In the genomic region with DNA sequence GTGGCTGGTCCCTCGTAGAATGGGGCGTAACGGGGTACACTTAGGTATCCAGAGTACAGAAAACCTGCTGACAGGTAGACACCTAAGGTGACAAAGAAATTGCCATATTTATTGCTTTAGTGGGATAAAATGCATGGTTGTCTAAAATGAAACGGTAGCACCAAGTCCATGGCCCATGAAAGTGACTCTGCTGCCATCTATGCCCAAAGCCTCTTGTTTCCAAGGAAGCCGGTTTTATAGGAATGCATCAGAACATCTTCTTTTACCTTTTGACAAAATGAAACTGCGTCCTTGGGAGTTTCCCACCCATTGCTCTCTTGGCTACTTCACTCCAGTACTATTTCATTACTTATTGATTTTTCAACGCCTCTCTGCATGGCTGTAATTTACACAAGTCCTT, we compare ENCODE assay signal across 2 cellular contexts.
TF ChIP-seq lines count a peak whose summit lies in the region.

No MANE protein-coding gene starts in this region.

TF ChIP-seq in HCT116, 20 proteins besides CTCF, POLR2A, EP300 and RAD21:
- TF ChIP-seq JUND (IDR thresholded peaks at IDR 0.05) (no peak), EZH2 (IDR thresholded peaks at IDR 0.05) (no peak), EGR1 (IDR thresholded peaks at IDR 0.05; ENCODE audit: low read depth) (no peak), FOSL1 (IDR thresholded peaks at IDR 0.05; ENCODE audit: low read depth) (no peak), SRF (IDR thresholded peaks at IDR 0.05; ENCODE audit: low read depth) (no peak), EZH2phosphoT487 (IDR thresholded peaks at IDR 0.05; ENCODE audit: borderline replicate concordance) (no peak), SIN3A (IDR thresholded peaks at IDR 0.05; ENCODE audit: low read depth) (no peak), CBX3 (IDR thresholded peaks at IDR 0.05; ENCODE audit: low read depth) (no peak), POLR2AphosphoS5 (IDR thresholded peaks at IDR 0.05; ENCODE audit: low read depth, low read length) (no peak)
- TF ChIP-seq, protein P1, sequence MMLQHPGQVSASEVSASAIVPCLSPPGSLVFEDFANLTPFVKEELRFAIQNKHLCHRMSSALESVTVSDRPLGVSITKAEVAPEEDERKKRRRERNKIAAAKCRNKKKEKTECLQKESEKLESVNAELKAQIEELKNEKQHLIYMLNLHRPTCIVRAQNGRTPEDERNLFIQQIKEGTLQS (IDR thresholded peaks at IDR 0.05) = no peak

TF ChIP-seq in H1, 55 proteins besides CTCF, POLR2A, EP300 and RAD21:
- TF ChIP-seq TBP (IDR thresholded peaks at IDR 0.05; ENCODE audit: low read depth, low read length) (no peak), CBX5 (IDR thresholded peaks at IDR 0.05; ENCODE audit: low read depth, low read length) (no peak), PHF8 (conservative IDR thresholded peaks at IDR 0.05; ENCODE audit: low read depth, low read length) (no peak), CBX8 (IDR thresholded peaks at IDR 0.05; ENCODE audit: borderline replicate concordance, low read depth, low read length) (no peak), YY1 (IDR thresholded peaks at IDR 0.05; ENCODE audit: low read depth, low read length) (no peak), MAX (IDR thresholded peaks at IDR 0.05) (no peak), HDAC6 (IDR thresholded peaks at IDR 0.05; ENCODE audit: low read depth, low read length) (no peak), MAFK (IDR thresholded peaks at IDR 0.05; ENCODE audit: low read depth, low read length) (no peak), RXRA (IDR thresholded peaks at IDR 0.05; ENCODE audit: insufficient read depth, low read depth, low read length) (no peak), ZNF274 (IDR thresholded peaks at IDR 0.05; ENCODE audit: borderline replicate concordance, extremely low read depth, low read length) (no peak), SP1 (IDR thresholded peaks at IDR 0.05; ENCODE audit: low read depth, low read length) (no peak), TAF7 (optimal IDR thresholded peaks at IDR 0.05; ENCODE audit: borderline replicate concordance, low read depth, low read length) (no peak), TEAD4 (IDR thresholded peaks at IDR 0.05; ENCODE audit: low read depth, low read length) (no peak), CHD1 (IDR thresholded peaks at IDR 0.05; ENCODE audit: low read depth, low read length) (no peak), POLR2AphosphoS5 (IDR thresholded peaks at IDR 0.05; ENCODE audit: low read depth, low read length) (no peak), USF2 (IDR thresholded peaks at IDR 0.05; ENCODE audit: low read length) (no peak), KDM1A (IDR thresholded peaks at IDR 0.05; ENCODE audit: borderline replicate concordance, low read length) (no peak), CHD7 (IDR thresholded peaks at IDR 0.05; ENCODE audit: insufficient replicate concordance, low read length) (no peak), BCL11A (IDR thresholded peaks at IDR 0.05; ENCODE audit: low read depth in 2 of 2, low read length in 2 of 2) (no peak)
TF ChIP-seq in H1: peak in this region for 0.
